1 cellular context compared by ENCODE assay signal in genomic region chr2:44951124-44951523, GRCh38.
TF ChIP-seq lines count a peak whose summit lies in the region.

No MANE protein-coding gene starts in this region.

TF ChIP-seq in WTC11, 78 proteins besides CTCF, POLR2A, EP300 and RAD21 (continued from another document):
- TF ChIP-seq ATF2 (CRISPR knock-in tag; IDR thresholded peaks at IDR 0.05; ENCODE audit: borderline replicate concordance, low read depth): no peak
- no peak for TF ChIP-seq ZNF317 (CRISPR knock-in tag; IDR thresholded peaks at IDR 0.05; ENCODE audit: borderline replicate concordance, low read depth)
- TF ChIP-seq TEAD1 (CRISPR knock-in tag; IDR thresholded peaks at IDR 0.05): no peak
- no peak for TF ChIP-seq CREB1 (CRISPR knock-in tag; IDR thresholded peaks at IDR 0.05)
- no peak for TF ChIP-seq EMX1 (CRISPR knock-in tag; IDR thresholded peaks at IDR 0.05)
- TF ChIP-seq AR (CRISPR knock-in tag; IDR thresholded peaks at IDR 0.05): no peak
- no peak for TF ChIP-seq ZNF512 (CRISPR knock-in tag; IDR thresholded peaks at IDR 0.05; ENCODE audit: borderline replicate concordance)
- TF ChIP-seq E2F5 (CRISPR knock-in tag; IDR thresholded peaks at IDR 0.05): no peak
- TF ChIP-seq GRHL2 (CRISPR knock-in tag; IDR thresholded peaks at IDR 0.05; ENCODE audit: insufficient replicate concordance, severe bottlenecking): no peak
- no peak for TF ChIP-seq MYBL2 (CRISPR knock-in tag; IDR thresholded peaks at IDR 0.05)
- no peak for TF ChIP-seq ZNF396 (CRISPR knock-in tag; IDR thresholded peaks at IDR 0.05; ENCODE audit: borderline replicate concordance)
